Comparison of ENCODE assay signal across 2 cellular contexts in the genomic region with DNA sequence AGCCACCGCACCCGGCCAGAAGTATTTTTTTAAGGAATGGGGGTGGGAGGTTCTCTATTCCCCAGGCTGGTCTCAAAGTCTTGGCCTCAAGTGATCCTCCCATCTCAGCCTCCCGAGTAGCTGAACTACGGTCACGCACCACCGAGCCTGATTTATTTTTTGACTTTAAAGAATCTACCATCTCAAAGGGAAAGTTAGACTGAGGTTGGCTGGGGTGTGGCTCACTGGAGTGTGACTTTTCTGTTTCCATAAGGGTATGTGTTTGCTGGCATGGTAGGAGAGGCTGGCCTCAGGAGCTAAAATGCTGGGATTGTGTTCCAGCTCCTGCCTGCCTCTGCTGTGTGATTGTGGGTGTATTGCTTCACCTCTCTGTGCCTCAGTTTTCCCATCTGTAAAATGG. TPM values are rescaled to one million over a fixed set of nuclear protein-coding genes. Genes with fewer than 3 reads are reported as not detected.
"Had no signal": no experiment of that assay in that cellular context is flagged by ENCODE, and none has a peak within 500 bp of the region (broad histone marks: within the 10 kb centered on the region; RNA-seq: fewer than 3 reads in every experiment).

No MANE protein-coding gene starts in this region.

RNA-seq across cellular contexts. Expression of a gene that starts 10.6 kb away (rescaled TPM):
- total RNA-seq: astrocyte, smooth muscle cell had no signal
- polyA plus RNA-seq: smooth muscle cell had no signal
